Comparison of ENCODE assay signal across 33 cellular contexts in the genomic region with DNA sequence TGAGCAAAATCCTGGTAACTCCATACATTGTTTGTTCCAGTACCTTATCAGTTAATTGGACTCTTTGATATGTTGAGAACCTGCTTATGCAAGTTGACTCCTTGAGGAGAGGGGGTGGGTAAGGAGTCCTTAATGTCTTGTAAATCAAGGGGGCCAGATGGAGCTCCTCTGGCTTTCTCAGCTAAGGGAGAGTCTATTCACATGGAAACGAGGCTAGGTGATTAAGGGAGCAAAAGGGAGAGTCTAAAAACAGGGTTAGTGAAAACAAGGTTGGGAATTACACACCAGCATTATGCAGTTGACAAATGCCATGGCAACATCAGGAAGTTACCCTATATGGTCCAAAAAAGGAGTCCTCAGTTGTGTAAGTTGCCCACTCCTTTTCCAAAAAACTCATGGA.
"Had no signal": no experiment of that assay in that cellular context is flagged by ENCODE, and none has a peak within 500 bp of the region (broad histone marks: within the 10 kb centered on the region; RNA-seq: fewer than 3 reads in every experiment).

No MANE protein-coding gene starts in this region.

- H3K27me3 ChIP-seq: adrenal gland, body of pancreas, esophagus muscularis mucosa, foreskin keratinocyte, gastrocnemius medialis had no signal

- DNase-seq: activated B cell treated with CpG ODN at 0.5 μM for 24 hours; activated CD4-positive, alpha-beta T cell treated with anti-CD3 and anti-CD28 coated beads for 48 hours; activated CD4-positive, alpha-beta T cell treated with anti-CD3 and anti-CD28 coated beads, Interleukin-2, amount 50 U/mL, for 1 hour; activated CD4-positive, alpha-beta T cell treated with anti-CD3 and anti-CD28 coated beads, Interleukin-2, amount 50 U/mL, for 48 hours; activated CD8-positive, alpha-beta memory T cell treated with anti-CD3 and anti-CD28 coated beads for 24 hours; activated CD8-positive, alpha-beta T cell treated with anti-CD3 and anti-CD28 coated beads for 36 hours; activated effector memory CD4-positive, alpha-beta T cell treated with anti-CD3 and anti-CD28 coated beads, Interleukin-2, amount 50 U/mL, for 16 hours; activated naive CD4-positive, alpha-beta T cell treated with anti-CD3 and anti-CD28 coated beads for 36 hours; activated naive CD8-positive, alpha-beta T cell treated with anti-CD3 and anti-CD28 coated beads for 36 hours; activated naive CD8-positive, alpha-beta T cell treated with anti-CD3 and anti-CD28 coated beads, Interleukin-2, amount 50 U/mL, for 24 hours; activated T-cell treated with anti-CD3 and anti-CD28 coated beads, Interleukin-2, amount 50 U/mL, for 1 hour; activated T-cell treated with anti-CD3 and anti-CD28 coated beads, Interleukin-2, amount 50 U/mL, for 48 hours; adrenal gland; amygdala; aorta; body of pancreas; caudate nucleus; cortex of kidney; dermis blood vessel endothelial cell; effector CD4-positive, alpha-beta T cell; effector memory CD8-positive, alpha-beta T cell; erythroblast; foreskin keratinocyte; gastrocnemius medialis; glutamatergic neuron; T-helper 2 cell had no signal

- H3K36me3 ChIP-seq: adrenal gland, esophagus muscularis mucosa, gastrocnemius medialis had no signal

- H3K27ac ChIP-seq: adrenal gland, body of pancreas, esophagus muscularis mucosa, foreskin keratinocyte, gastrocnemius medialis, VCaP had no signal

- H3K4me1 ChIP-seq: adrenal gland, body of pancreas, esophagus muscularis mucosa, foreskin keratinocyte, gastrocnemius medialis had no signal

- H3K36me3 Mint-ChIP-seq: activated naive CD4-positive, alpha-beta T cell treated with anti-CD3 and anti-CD28 coated beads, Interleukin-2, amount 50 U/mL, for 24 hours; activated naive CD8-positive, alpha-beta T cell treated with anti-CD3 and anti-CD28 coated beads for 36 hours had no signal

- FAIRE-seq: colon had no signal

- H3K9me3 ChIP-seq: adrenal gland, body of pancreas, esophagus muscularis mucosa, gastrocnemius medialis had no signal

- ATAC-seq: activated CD4-positive, CD25-positive, alpha-beta regulatory T cell treated with anti-CD3 and anti-CD28 coated beads, Interleukin-2, amount 50 U/mL, for 24 hours; activated CD8-positive, alpha-beta T cell treated with anti-CD3 and anti-CD28 coated beads for 36 hours; activated naive CD8-positive, alpha-beta T cell treated with anti-CD3 and anti-CD28 coated beads, Interleukin-2, amount 50 U/mL, for 24 hours; body of pancreas; effector memory CD8-positive, alpha-beta T cell; foreskin keratinocyte; gastrocnemius medialis had no signal

- H3K4me3 ChIP-seq: adrenal gland, body of pancreas, esophagus muscularis mucosa, gastrocnemius medialis had no signal

- H3K27ac Mint-ChIP-seq: activated B cell treated with CpG ODN at 0.5 μM for 24 hours; activated CD8-positive, alpha-beta T cell treated with anti-CD3 and anti-CD28 coated beads for 36 hours; activated naive CD4-positive, alpha-beta T cell treated with anti-CD3 and anti-CD28 coated beads for 36 hours; activated naive CD4-positive, alpha-beta T cell treated with anti-CD3 and anti-CD28 coated beads, Interleukin-2, amount 50 U/mL, for 24 hours; activated naive CD8-positive, alpha-beta T cell treated with anti-CD3 and anti-CD28 coated beads for 36 hours; activated naive CD8-positive, alpha-beta T cell treated with anti-CD3 and anti-CD28 coated beads, Interleukin-2, amount 50 U/mL, for 24 hours; activated T-helper 1 cell treated with anti-CD3 and anti-CD28 coated beads, Interleukin-12 subunit alpha, Interleukin-12 subunit beta, Interleukin-2, Interleukin-4 antibody, amounts not matched to agents 30 ng/mL and 10 ng/mL and 1 ng/mL, durations not matched to agents 14 hours and 24 hours and 36 hours; activated T-helper 2 cell treated with anti-CD3 and anti-CD28 coated beads, Interferon-gamma antibody, Interleukin-2, Interleukin-4, amounts not matched to agents 10 μg/mL and 5 μg/mL and 100 μg/mL, durations not matched to agents 14 hours and 24 hours and 36 hours; effector memory CD8-positive, alpha-beta T cell had no signal

- H3K4me1 Mint-ChIP-seq: activated B cell treated with CpG ODN at 0.5 μM for 24 hours; activated naive CD4-positive, alpha-beta T cell treated with anti-CD3 and anti-CD28 coated beads, Interleukin-2, amount 50 U/mL, for 24 hours had no signal

- H3K9me3 Mint-ChIP-seq: activated B cell treated with CpG ODN at 0.5 μM for 24 hours; activated naive CD4-positive, alpha-beta T cell treated with anti-CD3 and anti-CD28 coated beads, Interleukin-2, amount 50 U/mL, for 24 hours; activated naive CD8-positive, alpha-beta T cell treated with anti-CD3 and anti-CD28 coated beads, Interleukin-2, amount 50 U/mL, for 24 hours; activated T-helper 1 cell treated with anti-CD3 and anti-CD28 coated beads, Interleukin-12 subunit alpha, Interleukin-12 subunit beta, Interleukin-2, Interleukin-4 antibody, amounts not matched to agents 30 ng/mL and 10 ng/mL and 1 ng/mL, durations not matched to agents 14 hours and 24 hours and 36 hours; activated T-helper 2 cell treated with anti-CD3 and anti-CD28 coated beads, Interferon-gamma antibody, Interleukin-2, Interleukin-4, amounts not matched to agents 10 μg/mL and 5 μg/mL and 100 μg/mL, durations not matched to agents 14 hours and 24 hours and 36 hours had no signal

- H3K4me3 Mint-ChIP-seq: activated B cell treated with CpG ODN at 0.5 μM for 24 hours; activated CD8-positive, alpha-beta T cell treated with anti-CD3 and anti-CD28 coated beads for 36 hours; activated naive CD4-positive, alpha-beta T cell treated with anti-CD3 and anti-CD28 coated beads for 36 hours; activated naive CD4-positive, alpha-beta T cell treated with anti-CD3 and anti-CD28 coated beads, Interleukin-2, amount 50 U/mL, for 24 hours; activated naive CD8-positive, alpha-beta T cell treated with anti-CD3 and anti-CD28 coated beads for 36 hours; activated naive CD8-positive, alpha-beta T cell treated with anti-CD3 and anti-CD28 coated beads, Interleukin-2, amount 50 U/mL, for 24 hours; activated T-helper 1 cell treated with anti-CD3 and anti-CD28 coated beads, Interleukin-12 subunit alpha, Interleukin-12 subunit beta, Interleukin-2, Interleukin-4 antibody, amounts not matched to agents 30 ng/mL and 10 ng/mL and 1 ng/mL, durations not matched to agents 14 hours and 24 hours and 36 hours; effector memory CD8-positive, alpha-beta T cell had no signal

- H3K27me3 Mint-ChIP-seq: activated B cell treated with CpG ODN at 0.5 μM for 24 hours; activated CD8-positive, alpha-beta T cell treated with anti-CD3 and anti-CD28 coated beads for 36 hours; activated naive CD4-positive, alpha-beta T cell treated with anti-CD3 and anti-CD28 coated beads, Interleukin-2, amount 50 U/mL, for 24 hours; effector memory CD8-positive, alpha-beta T cell had no signal
